ENCODE assay signal across 9 cellular contexts in the genomic region with DNA sequence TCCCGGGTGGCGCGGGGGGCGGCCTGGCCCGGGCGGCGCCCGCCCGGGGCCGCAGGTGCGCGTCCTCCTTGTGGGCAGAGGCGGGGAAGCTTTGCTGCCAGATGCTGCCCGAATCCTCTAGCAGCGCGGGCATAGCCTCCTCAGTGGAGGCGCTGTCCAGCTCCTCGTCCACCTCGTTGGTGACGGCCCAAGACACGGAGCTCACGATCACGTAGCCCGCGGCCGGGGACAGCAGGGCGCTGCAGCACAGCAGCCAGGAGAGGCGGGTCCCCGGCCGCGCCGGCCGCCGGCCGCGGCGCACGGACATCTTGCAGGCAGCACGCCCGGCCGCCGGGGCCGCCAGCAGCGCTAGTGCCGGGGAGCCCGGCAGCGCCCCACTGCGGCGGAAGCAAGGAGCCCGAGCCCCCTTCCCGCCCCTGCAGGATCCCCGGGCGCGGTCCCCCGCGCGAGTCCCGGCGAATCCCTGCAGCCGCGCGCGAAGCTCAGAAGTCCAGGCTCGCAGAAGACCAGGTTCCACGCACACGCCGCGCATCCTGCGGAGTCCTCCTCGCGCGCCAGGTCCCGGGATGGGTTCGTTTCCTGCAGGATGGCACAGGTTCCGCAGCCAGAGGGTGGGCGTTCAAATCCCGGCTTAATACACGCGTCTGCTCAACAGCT. TPM values are rescaled to one million over a fixed set of nuclear protein-coding genes. Genes with fewer than 3 reads are reported as not detected.
DNase-seq lines count a peak whose midpoint lies in the region; ATAC-seq, FAIRE-seq and TF ChIP-seq lines count a peak whose summit lies in the region.
"Had no signal": no experiment of that assay in that cellular context is flagged by ENCODE, and none has a peak within 500 bp of the region (broad histone marks: within the 10 kb centered on the region; RNA-seq: fewer than 3 reads in every experiment).

A gene with protein sequence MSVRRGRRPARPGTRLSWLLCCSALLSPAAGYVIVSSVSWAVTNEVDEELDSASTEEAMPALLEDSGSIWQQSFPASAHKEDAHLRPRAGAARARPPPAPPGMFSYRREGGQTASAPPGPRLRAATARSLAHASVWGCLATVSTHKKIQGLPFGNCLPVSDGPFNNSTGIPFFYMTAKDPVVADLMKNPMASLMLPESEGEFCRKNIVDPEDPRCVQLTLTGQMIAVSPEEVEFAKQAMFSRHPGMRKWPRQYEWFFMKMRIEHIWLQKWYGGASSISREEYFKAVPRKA (minus strand): TSS at position 353 of the 657 bp plus-strand sequence. CDS start 46 bp downstream, at position 307.

- H3K27ac ChIP-seq in dorsolateral prefrontal cortex (peak within 1 kb of the TSS in 53 of 59 donors; percentile 4 to 89 (median 74)), HepG2 (ENCODE audit: extremely low read length, insufficient read depth, low read length) (no peak within 1 kb of the TSS)

- H3K9me3 Mint-ChIP-seq in activated CD4-positive, alpha-beta T cell treated with anti-CD3 and anti-CD28 coated beads, Interleukin-2, amount 10 ng/mL, durations not matched to agents 7 days and 5 days: no peaks in the 10 kb centered on the region

- BruUV-seq in HepG2 (replicated peaks; lab: Mats Ljungman, UMichigan): no TSS peak

- H3K4me3 ChIP-seq in dorsolateral prefrontal cortex (peak within 1 kb of the TSS; percentile 52 to 84 (median 71)), HepG2 (replicated peaks in 1 of 3; ENCODE audit: insufficient read depth in 1 of 3, low read depth in 2 of 3, low read length in 3 of 3) (peak within 1 kb of the TSS; percentile 67 to 88 (median 71))

- H3K36me3 Mint-ChIP-seq in activated CD4-positive, alpha-beta T cell treated with anti-CD3 and anti-CD28 coated beads, Interleukin-2, amount 10 ng/mL, durations not matched to agents 7 days and 5 days (ENCODE audit: low read depth): no peaks in the 10 kb centered on the region

- H3K9ac ChIP-seq in HepG2 (ENCODE audit: insufficient read depth, low read depth, low read length): no peak within 1 kb of the TSS

- no peak for TF ChIP-seq POLR2A in HepG2 (IDR thresholded peaks at IDR 0.05; ENCODE audit: insufficient read depth in 1 of 2, low read depth in 2 of 2, low read length in 2 of 2)

- no peak within 1 kb of the TSS for H2AFZ ChIP-seq in HepG2 (ENCODE audit: low read length)

- H3K36me3 ChIP-seq in HepG2 (replicated peaks in 1 of 2; ENCODE audit: control insufficient read depth in 1 of 2, insufficient read depth in 2 of 2, low read length in 2 of 2): no peaks in the 10 kb centered on the region

- CTCF ChIA-PET in activated CD4-positive, alpha-beta T cell treated with anti-CD3 and anti-CD28 coated beads, Interleukin-2, amount 10 ng/mL, durations not matched to agents 7 days and 5 days (lab: Charles Lee): interaction anchor here (0.6 to 2.0 kb wide), 6 partner anchors 12 to 45 kb away, joined by 3 to 8 read pairs (median 4); no protein-coding TSS in a partner anchor
- CTCF ChIA-PET in HepG2 (lab: Yijun Ruan, JAX; ENCODE audit: low intra/inter-chr PET ratio, low total read pairs): interaction anchor here (1.2 to 3.0 kb wide), 3 partner anchors 37 to 45 kb away, joined by 3 to 10 read pairs (median 5); no protein-coding TSS in a partner anchor

- H4K20me1 ChIP-seq in HepG2 (ENCODE audit: insufficient read depth, low read length): no peaks in the 10 kb centered on the region

- FAIRE-seq in HepG2 (lab: Jason Lieb, UNC): no peak
- FAIRE-seq: endometrium had no signal

- H3K27me3 ChIP-seq in dorsolateral prefrontal cortex (peaks cover 0 to 6% (median 0%) of the 10 kb centered on the region in 45 donors), HepG2 (ENCODE audit: control insufficient read depth in 1 of 2, insufficient read depth in 2 of 2, low read length in 2 of 2) (peaks cover 4 to 72% of the 10 kb centered on the region in 2 experiments; a peak in 4 of 5 replicates)

- no peak within 1 kb of the TSS for H3K27ac Mint-ChIP-seq in activated CD4-positive, alpha-beta T cell treated with anti-CD3 and anti-CD28 coated beads, Interleukin-2, amount 10 ng/mL, durations not matched to agents 7 days and 5 days

- H3K4me1 Mint-ChIP-seq in activated CD4-positive, alpha-beta T cell treated with anti-CD3 and anti-CD28 coated beads, Interleukin-2, amount 10 ng/mL, durations not matched to agents 7 days and 5 days: peaks cover 11% of the 10 kb centered on the region

- WGBS in HepG2 (ENCODE audit: low lambda C conversion rate): 2% methylated on average over 26 of the region's 79 CpGs

- TF ChIP-seq EP300 in HepG2 (IDR thresholded peaks at IDR 0.05; ENCODE audit: low read depth in 2 of 2, low read length in 2 of 2): no peak
- no peak for TF ChIP-seq EP300 in HepG2 (CRISPR knock-in tag; IDR thresholded peaks at IDR 0.05; ENCODE audit: borderline replicate concordance)

- DNase-seq in ELF-1 (ENCODE audit: low read depth, low spot score): peak; percentile 78
- peak; percentile 36 for DNase-seq in NCI-H1105 (lab: John Stamatoyannopoulos, UW)
- DNase-seq in activated CD4-positive, alpha-beta T cell treated with anti-CD3 and anti-CD28 coated beads, Interleukin-2, amount 10 ng/mL, durations not matched to agents 7 days and 5 days: peak; percentile 55
- peak; percentile 11 to 90 (median 76) for DNase-seq in dorsolateral prefrontal cortex
- DNase-seq in HepG2 (ENCODE audit: low spot score): peak; percentile 40
- DNase-seq in stimulated activated CD4-positive, alpha-beta T cell treated with anti-CD3 and anti-CD28 coated beads, Interleukin-2, amount 100 ng/mL, for 24 hours: peak; percentile 55 to 69

- H3K4me1 ChIP-seq in HepG2 (ENCODE audit: insufficient read depth, low read length): peaks cover 18% of the 10 kb centered on the region

- no peaks in the 10 kb centered on the region for H3K9me3 ChIP-seq in HepG2 (ENCODE audit: low read length)

- ATAC-seq in HepG2 (peak; percentile 94), GM21447 (IDR thresholded peaks at IDR 0.05; ENCODE audit: unreplicated experiment) (no peak), HG03520 (IDR thresholded peaks at IDR 0.05; ENCODE audit: unreplicated experiment) (no peak)

- peaks cover 67% of the 10 kb centered on the region for H3K27me3 Mint-ChIP-seq in activated CD4-positive, alpha-beta T cell treated with anti-CD3 and anti-CD28 coated beads, Interleukin-2, amount 10 ng/mL, durations not matched to agents 7 days and 5 days

- peak within 1 kb of the TSS; percentile 99 for H3K4me2 ChIP-seq in HepG2 (ENCODE audit: low read depth, low read length)

- intact Hi-C loops in dorsolateral prefrontal cortex (cut with DNase I) (loop anchor here (2.0 to 10.0 kb wide), 5 partner anchors 36 to 134 kb away; a partner anchor contains a TSS), HepG2 (cut with micrococcal nuclease; ENCODE audit: unreplicated experiment) (loop anchor here (1.0 kb wide), 1 partner anchor 45 kb away; no protein-coding TSS in a partner anchor)

- peak in 54 of 56 donors; percentile 31 to 91 (median 68) for TF ChIP-seq CTCF in dorsolateral prefrontal cortex (IDR thresholded peaks at IDR 0.05 in 54 of 56, conservative IDR thresholded peaks at IDR 0.05 in 2 of 56; ENCODE audit: low read depth in 1 of 56, partially characterized antibody in 56 of 56)
- TF ChIP-seq CTCF in HepG2 (CRISPR knock-in tag; IDR thresholded peaks at IDR 0.05): peak; percentile 69

- TF ChIP-seq RAD21 in HepG2 (CRISPR knock-in tag; IDR thresholded peaks at IDR 0.05): peak; percentile 95

- in situ Hi-C loops in HepG2 (cut with HindIII; ENCODE audit: extremely low pct_ligation_motif_present, low pct_unique_long_range_greater_than_20kb): loop anchor here (5.0 kb wide), 1 partner anchor 45 kb away; no protein-coding TSS in a partner anchor

- H3K79me2 ChIP-seq in HepG2 (ENCODE audit: insufficient read depth, low read length): no peaks in the 10 kb centered on the region

- H3K4me3 Mint-ChIP-seq in activated CD4-positive, alpha-beta T cell treated with anti-CD3 and anti-CD28 coated beads, Interleukin-2, amount 10 ng/mL, durations not matched to agents 7 days and 5 days: peak within 1 kb of the TSS; percentile 52

- POLR2A ChIA-PET in activated CD4-positive, alpha-beta T cell treated with anti-CD3 and anti-CD28 coated beads, Interleukin-2, amount 10 ng/mL, durations not matched to agents 7 days and 5 days (lab: Charles Lee): no interaction called here
- POLR2A ChIA-PET in HepG2 (lab: Yijun Ruan, JAX): no interaction called here

TF ChIP-seq in HepG2, 621 proteins besides CTCF, POLR2A, EP300 and RAD21 (continues in another document):
- TF ChIP-seq TARDBP (CRISPR knock-in tag; IDR thresholded peaks at IDR 0.05): 0 out of 2 replicates have a peak, but pooled peaks have one; percentile 40

RNA-seq across cellular contexts. Expression of the gene that starts here (rescaled TPM):
- total RNA-seq in activated CD4-positive, alpha-beta T cell treated with anti-CD3 and anti-CD28 coated beads, Interleukin-2, amount 10 ng/mL, durations not matched to agents 7 days and 5 days: under 1 TPM; 0.31 to 0.52 TPM
- total RNA-seq in dorsolateral prefrontal cortex: 100 to 1,000 TPM in 89 of 120 experiments, 10 to 100 TPM in 31; 31.8 to 189 (median 122) TPM
- 0.18 TPM in 1 of 2 replicates, not detected in the other for total RNA-seq in HepG2 (2016; rRNA removed; fragmentation: Illumina TruSeq; extraction: Trizol)
- not detected in 2 replicates for total RNA-seq in HepG2 (2016; cell fraction: cytosol; rRNA removed; fragmentation: Illumina TruSeq; extraction: Trizol; ENCODE audit: low read depth)
- 0.13 TPM in 1 of 2 replicates, not detected in the other for total RNA-seq in HepG2 (2016; cell fraction: insoluble cytoplasmic fraction; rRNA removed; fragmentation: Illumina TruSeq; extraction: Trizol)
- total RNA-seq in HepG2 (2016; cell fraction: membrane; rRNA removed; fragmentation: Illumina TruSeq; extraction: Trizol): 0.28 TPM in 1 of 2 replicates, not detected in the other
- total RNA-seq in HepG2 (2016; cell fraction: nucleus; rRNA removed; fragmentation: Illumina TruSeq; extraction: Trizol): not detected in 2 replicates
- 0.20 and 0.26 TPM in 2 replicates for polyA plus RNA-seq in HepG2 (2011; rRNA removed)
- 0.43 and 0.49 TPM in 2 replicates for polyA plus RNA-seq in HepG2 (2011; cell fraction: cytosol; rRNA removed)
- 0.14 and 0.26 TPM in 2 replicates for polyA plus RNA-seq in HepG2 (2011; cell fraction: nucleus; rRNA removed)
- polyA plus RNA-seq in HepG2 (2012): 0.08 and 0.29 TPM in 2 replicates
- polyA plus RNA-seq in HepG2 (2016; cell fraction: cytosol; fragmentation: Illumina TruSeq; extraction: Trizol; ENCODE audit: low read depth): 0.20 TPM in 1 of 2 replicates, not detected in the other
- not detected in 2 replicates for polyA plus RNA-seq in HepG2 (2016; cell fraction: insoluble cytoplasmic fraction; fragmentation: Illumina TruSeq; extraction: Trizol; ENCODE audit: low read depth)
- polyA plus RNA-seq in HepG2 (2016; cell fraction: membrane; fragmentation: Illumina TruSeq; extraction: Trizol; ENCODE audit: low read depth): 0.47 TPM in 1 of 2 replicates, not detected in the other
- polyA plus RNA-seq in HepG2 (2016; cell fraction: nucleus; fragmentation: Illumina TruSeq; extraction: Trizol; ENCODE audit: insufficient read depth, low read depth): not detected in 2 replicates
- 40.8 TPM in 1 of 2 replicates, not detected in the other for polyA minus RNA-seq in HepG2 (2011; rRNA and poly(A)+ RNA removed; ENCODE audit: low replicate concordance)
- polyA minus RNA-seq in HepG2 (2011; cell fraction: cytosol; rRNA and poly(A)+ RNA removed): 0.99 TPM in 1 of 2 replicates, not detected in the other
- polyA minus RNA-seq in HepG2 (2011; cell fraction: nucleus; rRNA and poly(A)+ RNA removed): not detected in 2 replicates

Comparison
In these comparisons a context has a peak if more than half of its experiments do, and no peak if none do; other contexts are left out.
1. RNA of the gene that starts here (total RNA-seq): 31.8 to 189 TPM in dorsolateral prefrontal cortex; 0.31 to 0.52 TPM in activated CD4-positive, alpha-beta T cell treated with anti-CD3 and anti-CD28 coated beads, Interleukin-2, amount 10 ng/mL, durations not matched to agents 7 days and 5 days and 0.13 to 0.28 TPM in HepG2; every median in the first group is over 10 times any median in the second.
2. Peak in DNase-seq in activated CD4-positive, alpha-beta T cell treated with anti-CD3 and anti-CD28 coated beads, Interleukin-2, amount 10 ng/mL, durations not matched to agents 7 days and 5 days; RNA of the gene not detected or under 1 TPM.
3. Peak in every context shown above with its lines, with median percentiles within 50 percentile points of each other: DNase-seq.